8 cellular contexts compared by ENCODE assay signal in the genomic region with DNA sequence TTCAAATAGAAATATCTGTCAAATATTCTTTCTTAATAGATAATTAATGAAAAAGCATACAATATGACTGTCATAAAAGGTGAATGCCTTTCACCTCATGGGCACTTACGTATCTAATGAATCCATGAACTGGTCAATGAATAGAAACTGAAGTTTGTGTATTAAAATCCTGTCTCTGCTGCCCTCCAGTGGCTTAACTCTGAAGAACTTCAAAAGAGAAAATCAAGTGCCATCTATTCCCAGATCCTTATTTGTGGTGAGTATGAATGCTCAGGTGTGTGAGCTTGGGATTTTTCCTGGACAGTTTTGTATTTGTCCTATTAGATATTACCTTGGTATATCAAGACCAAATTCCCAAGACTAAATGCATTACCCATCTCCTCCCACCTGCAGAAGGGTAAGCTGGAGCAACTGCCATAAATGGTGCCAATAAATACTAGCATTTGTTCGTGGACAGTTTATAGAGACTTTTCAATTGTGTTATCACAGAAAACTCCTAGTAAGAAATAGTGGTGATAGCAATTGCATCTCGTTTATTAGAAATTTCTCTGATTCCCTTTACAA. TPM values are rescaled to one million over a fixed set of nuclear protein-coding genes. Genes with fewer than 3 reads are reported as not detected.
DNase-seq lines count a peak whose midpoint lies in the region; ATAC-seq and TF ChIP-seq lines count a peak whose summit lies in the region.

No MANE protein-coding gene starts in this region.

- no peak overlapping the region for H2AFZ ChIP-seq in OCI-LY1 (ENCODE audit: low read length)

- no peaks in the 10 kb centered on the region for H3K4me1 ChIP-seq in OCI-LY1 (ENCODE audit: insufficient read depth, low read length, severe bottlenecking)

- H3K9ac ChIP-seq in OCI-LY1 (ENCODE audit: low read length) = no peak overlapping the region

- no peak overlapping the region for H3K4me3 ChIP-seq in OCI-LY1 (ENCODE audit: low read depth, low read length, poor library complexity, severe bottlenecking)

- intact Hi-C loops in natural killer cell (cut with micrococcal nuclease) = loop anchor here (10.0 kb wide), 1 partner anchor 439 kb away; no protein-coding TSS in a partner anchor

- no peaks in the 10 kb centered on the region for H3K27me3 ChIP-seq in OCI-LY1 (ENCODE audit: insufficient read depth, low read length)

- H3K27ac Mint-ChIP-seq in natural killer cell = no peak overlapping the region
- no peak overlapping the region for H3K27ac Mint-ChIP-seq in natural killer cell treated with Interleukin-12 subunit alpha and Interleukin-12 subunit beta and Interleukin-15 and Interleukin-18, amount 100 ng/mL, for 72 hours
- no peak overlapping the region for H3K27ac Mint-ChIP-seq in mesothelial cell of epicardium

- H3K9me2 ChIP-seq in OCI-LY1 (ENCODE audit: low read depth, low read length) = no peaks in the 10 kb centered on the region

- no peaks in the 10 kb centered on the region for H3K9me3 Mint-ChIP-seq in natural killer cell
- no peaks in the 10 kb centered on the region for H3K9me3 Mint-ChIP-seq in natural killer cell treated with Interleukin-12 subunit alpha and Interleukin-12 subunit beta and Interleukin-15 and Interleukin-18, amount 100 ng/mL, for 72 hours
- H3K9me3 Mint-ChIP-seq in mesothelial cell of epicardium = no peaks in the 10 kb centered on the region

- DNase-seq in natural killer cell (no peak), HT1080 (ENCODE audit: low read depth) (peak; percentile 55), dermis blood vessel endothelial cell (peak; percentile 73), mesothelial cell of epicardium (ENCODE audit: low spot score in 2 of 2, unreplicated experiment in 2 of 2) (no peak), GF-D8 (lab: John Stamatoyannopoulos, UW) (no peak)
- DNase-seq in natural killer cell treated with Interleukin-12 subunit alpha and Interleukin-12 subunit beta and Interleukin-15 and Interleukin-18, amount 100 ng/mL, for 72 hours (ENCODE audit: low spot score) = no peak

- H3K4me1 Mint-ChIP-seq in natural killer cell = no peaks in the 10 kb centered on the region
- no peaks in the 10 kb centered on the region for H3K4me1 Mint-ChIP-seq in natural killer cell treated with Interleukin-12 subunit alpha and Interleukin-12 subunit beta and Interleukin-15 and Interleukin-18, amount 100 ng/mL, for 72 hours (ENCODE audit: low read depth in 2 of 2)
- H3K4me1 Mint-ChIP-seq in mesothelial cell of epicardium = peaks cover 16% of the 10 kb centered on the region

- H3K27me3 Mint-ChIP-seq in natural killer cell (ENCODE audit: low read depth in 2 of 2) (no peaks in the 10 kb centered on the region), mesothelial cell of epicardium (ENCODE audit: low read depth) (peaks cover 2% of the 10 kb centered on the region)
- H3K27me3 Mint-ChIP-seq in natural killer cell treated with Interleukin-12 subunit alpha and Interleukin-12 subunit beta and Interleukin-15 and Interleukin-18, amount 100 ng/mL, for 72 hours = no peaks in the 10 kb centered on the region

- no peak overlapping the region for H3K4me2 ChIP-seq in OCI-LY1 (ENCODE audit: low read length)

- H3K4me3 Mint-ChIP-seq in natural killer cell (no peak overlapping the region), mesothelial cell of epicardium (no peak overlapping the region)
- no peak overlapping the region for H3K4me3 Mint-ChIP-seq in natural killer cell treated with Interleukin-12 subunit alpha and Interleukin-12 subunit beta and Interleukin-15 and Interleukin-18, amount 100 ng/mL, for 72 hours

- TF ChIP-seq CTCF in natural killer cell (IDR thresholded peaks at IDR 0.05) (peak; percentile 34), OCI-LY1 (IDR thresholded peaks at IDR 0.05; ENCODE audit: low read length) (peak; percentile 62), mesothelial cell of epicardium (IDR thresholded peaks at IDR 0.05; ENCODE audit: unreplicated experiment) (peak; percentile 81)

- H3K36me3 Mint-ChIP-seq in natural killer cell (no peaks in the 10 kb centered on the region), mesothelial cell of epicardium (no peaks in the 10 kb centered on the region)
- no peaks in the 10 kb centered on the region for H3K36me3 Mint-ChIP-seq in natural killer cell treated with Interleukin-12 subunit alpha and Interleukin-12 subunit beta and Interleukin-15 and Interleukin-18, amount 100 ng/mL, for 72 hours

- no peaks in the 10 kb centered on the region for H3K9me3 ChIP-seq in OCI-LY1 (ENCODE audit: low read length)

- no peaks in the 10 kb centered on the region for H3K79me2 ChIP-seq in OCI-LY1 (ENCODE audit: insufficient read depth, low read length)

- ATAC-seq in natural killer cell (no peak), GM21447 (IDR thresholded peaks at IDR 0.05; ENCODE audit: unreplicated experiment) (no peak)
- no peak for ATAC-seq in natural killer cell treated with Interleukin-12 subunit alpha and Interleukin-12 subunit beta and Interleukin-15 and Interleukin-18, amount 100 ng/mL, for 72 hours

- H3F3A ChIP-seq in OCI-LY1 (ENCODE audit: insufficient read depth, low read length) = no peaks in the 10 kb centered on the region

- H3K27ac ChIP-seq in OCI-LY1 (ENCODE audit: low read depth, low read length, poor library complexity, severe bottlenecking) = no peak overlapping the region

- no peaks in the 10 kb centered on the region for H4K20me1 ChIP-seq in OCI-LY1 (ENCODE audit: insufficient read depth, low read length)

- no peaks in the 10 kb centered on the region for H3K36me3 ChIP-seq in OCI-LY1 (ENCODE audit: insufficient read depth, low read length)

RNA-seq across cellular contexts. Expression of a gene that starts 44.0 kb away (rescaled TPM):
- total RNA-seq in natural killer cell (not detected), dermis blood vessel endothelial cell (under 0.01 and 0.05 TPM in 2 replicates), mesothelial cell of epicardium (44.5 to 47.2 TPM (median 45.2 TPM) in 3 replicates)
- not detected for total RNA-seq in natural killer cell treated with Interleukin-12 subunit alpha and Interleukin-12 subunit beta and Interleukin-15 and Interleukin-18, amount 100 ng/mL, for 72 hours
- under 0.01 TPM in 1 of 2 replicates, not detected in the other for total RNA-seq in HT1080 (2014; rRNA removed; shearing (Covaris generic))
- polyA plus RNA-seq in HT1080 (2015; cell fraction: cytosol; rRNA removed) = under 0.01 TPM in 1 of 2 replicates, not detected in the other
- 0.10 and 0.11 TPM in 2 replicates for polyA plus RNA-seq in HT1080 (2015; cell fraction: nucleus; rRNA removed)

RNA-seq across cellular contexts. Expression of a gene that starts 45.0 kb away (rescaled TPM):
- not detected for total RNA-seq in natural killer cell
- total RNA-seq in natural killer cell treated with Interleukin-12 subunit alpha and Interleukin-12 subunit beta and Interleukin-15 and Interleukin-18, amount 100 ng/mL, for 72 hours = not detected
- total RNA-seq in HT1080 (2014; rRNA removed; shearing (Covaris generic)) = not detected in 2 replicates
- not detected in 2 replicates for polyA plus RNA-seq in HT1080 (2015; cell fraction: cytosol; rRNA removed)
- not detected in 2 replicates for polyA plus RNA-seq in HT1080 (2015; cell fraction: nucleus; rRNA removed)
- not detected in 2 replicates for total RNA-seq in dermis blood vessel endothelial cell
- 0.09 to 0.32 TPM in 2 of 3 replicates, not detected in the other for total RNA-seq in mesothelial cell of epicardium

Comparison
In these comparisons a context has a peak if more than half of its experiments do, and no peak if none do; other contexts are left out.
1. DNase-seq: peak in HT1080 (single experiment) and dermis blood vessel endothelial cell (single experiment); none in natural killer cell (single experiment), natural killer cell treated with Interleukin-12 subunit alpha and Interleukin-12 subunit beta and Interleukin-15 and Interleukin-18, amount 100 ng/mL, for 72 hours (single experiment), mesothelial cell of epicardium (0 of 2) and GF-D8 (single experiment).
2. RNA of a gene that starts 44.0 kb away (total RNA-seq): 44.5 to 47.2 TPM in mesothelial cell of epicardium; not detected in natural killer cell treated with Interleukin-12 subunit alpha and Interleukin-12 subunit beta and Interleukin-15 and Interleukin-18, amount 100 ng/mL, for 72 hours, not detected in natural killer cell, under 0.01 TPM in HT1080 and under 0.01 to 0.05 TPM in dermis blood vessel endothelial cell; every median in the first group is over 10 times any median in the second.
3. Peak in every context shown above with its lines, with median percentiles within 50 percentile points of each other: CTCF ChIP-seq.